Comparison of ENCODE assay signal across 7 cellular contexts in genomic region chr17:47821424-47822379, GRCh38. TPM values are rescaled to one million over a fixed set of nuclear protein-coding genes. Genes with fewer than 3 reads are reported as not detected.
A peak's percentile ranks its signal among the peaks of the same experiment; 100 is the strongest.
DNase-seq lines count a peak whose midpoint lies in the region; ATAC-seq and TF ChIP-seq lines count a peak whose summit lies in the region.

Gene OSBPL7 (minus strand): TSS chr17:47821794. CDS start chr17:47820278, 1,516 bp downstream.

- TF ChIP-seq CTCF in kidney epithelial cell (IDR thresholded peaks at IDR 0.05; ENCODE audit: insufficient read depth, low read length, poor library complexity, severe bottlenecking), result peak; percentile 30

- peak within 1 kb of the TSS; percentile 62 for H3K4me3 ChIP-seq in kidney epithelial cell (ENCODE audit: low read depth, low read length)

- DNase-seq in NCI-H345 (lab: John Stamatoyannopoulos, UW), result peak; percentile 86
- DNase-seq in activated CD4-positive, CD25-positive, alpha-beta regulatory T cell treated with anti-CD3 and anti-CD28 coated beads, Interleukin-2, amount 50 U/mL, for 16 hours (ENCODE audit: low read depth, low spot score), result peak; percentile 40
- DNase-seq in cerebellar cortex (ENCODE audit: low spot score), result peak; percentile 77
- peak; percentile 73 for DNase-seq in kidney epithelial cell (ENCODE audit: low read depth)
- DNase-seq in stimulated activated CD4-positive, alpha-beta T cell treated with anti-CD3 and anti-CD28 coated beads, Interleukin-15, amount 100 ng/mL, for 24 hours, result peak; percentile 83

- no peaks in the 10 kb centered on the region for H3K27me3 ChIP-seq in kidney epithelial cell (ENCODE audit: control insufficient read depth, insufficient read depth, low read length)

- peak; percentile 97 for ATAC-seq in GM18511 (IDR thresholded peaks at IDR 0.05; ENCODE audit: unreplicated experiment)
- peak; percentile 79 for ATAC-seq in HG03108 (IDR thresholded peaks at IDR 0.05; ENCODE audit: unreplicated experiment)

- peaks cover under 1% of the 10 kb centered on the region for H3K36me3 ChIP-seq in kidney epithelial cell (ENCODE audit: control insufficient read depth, insufficient read depth, low read length)

RNA-seq across cellular contexts. Expression of gene OSBPL7, which starts in this region (rescaled TPM):
- total RNA-seq in kidney epithelial cell, result 11.0 and 12.7 TPM in 2 replicates

Comparison
In these comparisons a context has a peak if more than half of its experiments do, and no peak if none do; other contexts are left out.
1. Peak in every context shown above with its lines: DNase-seq, ATAC-seq and H3K4me3 ChIP-seq.